1 cellular context compared by ENCODE assay signal in the genomic region with DNA sequence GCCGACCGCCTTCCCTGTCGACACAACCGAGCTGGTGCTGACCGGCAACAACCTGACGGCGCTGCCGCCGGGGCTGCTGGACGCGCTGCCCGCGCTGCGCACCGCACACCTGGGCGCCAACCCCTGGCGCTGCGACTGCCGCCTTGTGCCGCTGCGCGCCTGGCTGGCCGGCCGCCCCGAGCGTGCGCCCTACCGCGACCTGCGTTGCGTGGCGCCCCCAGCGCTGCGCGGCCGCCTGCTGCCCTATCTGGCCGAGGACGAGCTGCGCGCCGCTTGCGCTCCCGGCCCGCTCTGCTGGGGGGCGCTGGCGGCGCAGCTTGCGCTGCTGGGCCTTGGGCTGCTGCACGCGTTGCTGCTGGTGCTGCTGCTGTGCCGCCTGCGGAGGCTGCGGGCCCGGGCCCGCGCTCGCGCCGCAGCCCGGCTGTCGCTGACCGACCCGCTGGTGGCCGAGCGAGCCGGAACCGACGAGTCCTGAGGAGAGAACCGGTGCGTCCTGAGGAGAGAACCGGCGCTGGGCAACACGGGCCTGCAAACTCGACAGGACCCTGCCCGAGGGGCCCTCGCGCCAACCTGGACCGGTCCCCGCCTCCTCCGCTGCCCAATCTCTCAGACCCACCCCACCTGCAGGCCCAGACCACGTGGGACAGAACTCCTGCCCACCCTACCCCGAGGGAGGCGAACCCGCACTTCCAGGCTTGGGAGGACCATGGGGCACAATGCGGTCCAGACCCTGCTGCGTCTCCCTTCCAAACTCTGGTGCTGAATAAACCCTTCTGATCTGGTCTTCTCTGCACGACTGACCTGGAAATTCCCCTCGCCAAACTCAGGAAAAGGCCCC.
TF ChIP-seq lines count a peak whose summit lies in the region.

No MANE protein-coding gene starts in this region.

TF ChIP-seq in H1, 55 proteins besides CTCF, POLR2A, EP300 and RAD21:
- TF ChIP-seq ASH2L (IDR thresholded peaks at IDR 0.05; ENCODE audit: low read length) (no peak), CTBP2 (IDR thresholded peaks at IDR 0.05; ENCODE audit: borderline replicate concordance, insufficient read depth, insufficient read length, low read length) (peak; percentile 82), TCF12 (IDR thresholded peaks at IDR 0.05; ENCODE audit: low read depth, low read length) (0 out of 2 replicates have a peak, but pooled peaks have one; percentile 18), EZH2 (IDR thresholded peaks at IDR 0.05; ENCODE audit: low read depth, low read length, severe bottlenecking) (peak; percentile 73), TAF7 (optimal IDR thresholded peaks at IDR 0.05; ENCODE audit: borderline replicate concordance, low read depth, low read length) (peak; percentile 5), NANOG (IDR thresholded peaks at IDR 0.05; ENCODE audit: insufficient read depth, low read depth, low read length, poor library complexity, severe bottlenecking) (no peak), RBBP5 (IDR thresholded peaks at IDR 0.05; ENCODE audit: borderline replicate concordance, low read depth, low read length) (peak; percentile 29; the same call in 1 of the 2 replicates), ZNF274 (IDR thresholded peaks at IDR 0.05; ENCODE audit: borderline replicate concordance, extremely low read depth, low read length) (no peak), RXRA (IDR thresholded peaks at IDR 0.05; ENCODE audit: insufficient read depth, low read depth, low read length) (no peak), GTF2F1 (IDR thresholded peaks at IDR 0.05; ENCODE audit: borderline replicate concordance, low read depth, low read length) (no peak), POLR2AphosphoS5 (IDR thresholded peaks at IDR 0.05; ENCODE audit: low read depth, low read length) (no peak), BACH1 (IDR thresholded peaks at IDR 0.05; ENCODE audit: low read length) (no peak), MAFK (IDR thresholded peaks at IDR 0.05; ENCODE audit: low read depth, low read length) (no peak), HDAC2 (IDR thresholded peaks at IDR 0.05; ENCODE audit: borderline replicate concordance in 1 of 2, low read depth in 2 of 2, low read length in 2 of 2) (no peak), GABPA (IDR thresholded peaks at IDR 0.05; ENCODE audit: borderline replicate concordance, insufficient read depth, low read length) (no peak), KDM4A (IDR thresholded peaks at IDR 0.05; ENCODE audit: low read depth, low read length, severe bottlenecking) (no peak), TBP (IDR thresholded peaks at IDR 0.05; ENCODE audit: low read depth, low read length) (no peak), SRF (IDR thresholded peaks at IDR 0.05; ENCODE audit: low read depth, low read length) (no peak; the same call in 1 of the 2 replicates), CEBPB (IDR thresholded peaks at IDR 0.05; ENCODE audit: low read depth, low read length) (no peak), TEAD4 (IDR thresholded peaks at IDR 0.05; ENCODE audit: low read depth, low read length) (peak; percentile 50; the same call in 1 of the 2 replicates), CHD1 (IDR thresholded peaks at IDR 0.05; ENCODE audit: low read depth, low read length) (no peak), RFX5 (IDR thresholded peaks at IDR 0.05; ENCODE audit: borderline replicate concordance, low read depth, low read length) (no peak), SUZ12 (IDR thresholded peaks at IDR 0.05; ENCODE audit: low read length) (peak; percentile 86), POU5F1 (IDR thresholded peaks at IDR 0.05; ENCODE audit: low read depth, low read length) (no peak)
- TF ChIP-seq, protein P1, sequence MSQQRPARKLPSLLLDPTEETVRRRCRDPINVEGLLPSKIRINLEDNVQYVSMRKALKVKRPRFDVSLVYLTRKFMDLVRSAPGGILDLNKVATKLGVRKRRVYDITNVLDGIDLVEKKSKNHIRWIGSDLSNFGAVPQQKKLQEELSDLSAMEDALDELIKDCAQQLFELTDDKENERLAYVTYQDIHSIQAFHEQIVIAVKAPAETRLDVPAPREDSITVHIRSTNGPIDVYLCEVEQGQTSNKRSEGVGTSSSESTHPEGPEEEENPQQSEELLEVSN (IDR thresholded peaks at IDR 0.05) = no peak
- TF ChIP-seq, protein P2, sequence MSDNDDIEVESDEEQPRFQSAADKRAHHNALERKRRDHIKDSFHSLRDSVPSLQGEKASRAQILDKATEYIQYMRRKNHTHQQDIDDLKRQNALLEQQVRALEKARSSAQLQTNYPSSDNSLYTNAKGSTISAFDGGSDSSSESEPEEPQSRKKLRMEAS (IDR thresholded peaks at IDR 0.05) = 0 out of 2 replicates have a peak, but pooled peaks have one; percentile 2
